ENCODE assay signal across 9 cellular contexts in genomic region chr18:39799010-39799409, GRCh38.
A peak's percentile ranks its signal among the peaks of the same experiment; 100 is the strongest.
DNase-seq lines count a peak whose midpoint lies in the region; ATAC-seq and TF ChIP-seq lines count a peak whose summit lies in the region.
"Had no signal": no experiment of that assay in that cellular context is flagged by ENCODE, and none has a peak within 500 bp of the region (broad histone marks: within the 10 kb centered on the region; RNA-seq: fewer than 3 reads in every experiment).

No MANE protein-coding gene starts in this region.

- TF ChIP-seq POLR2A in tibial nerve (IDR thresholded peaks at IDR 0.05): no peak

- H3K4me3 ChIP-seq in HAP-1 (peak overlapping the region; percentile 52), RWPE2 (ENCODE audit: severe bottlenecking) (peak overlapping the region; percentile 51), hepatocyte (peak overlapping the region; percentile 62), tibial nerve (no peak overlapping the region)

- no peaks in the 10 kb centered on the region for H4K20me1 ChIP-seq in hepatocyte (ENCODE audit: insufficient read depth, poor library complexity, severe bottlenecking)

- no peak overlapping the region for H3K27ac Mint-ChIP-seq in endothelial cell (ENCODE audit: unreplicated experiment)

- H3K27me3 Mint-ChIP-seq in endothelial cell (ENCODE audit: unreplicated experiment): no peaks in the 10 kb centered on the region

- TF ChIP-seq EP300 in tibial nerve (IDR thresholded peaks at IDR 0.05): no peak

- 28% methylated on average over 6 of the region's 9 CpGs for WGBS in hepatocyte (ENCODE audit: low lambda C conversion rate, missing lambda C conversion rate)
- WGBS in tibial nerve, 2 donors: 26 to 38% methylated on average over 9 of the region's 9 CpGs

- H3K36me3 ChIP-seq in HAP-1 (replicated peaks): 0 out of 2 replicates have a peak, but pooled peaks cover 3% of the 10 kb centered on the region
- H3K36me3 ChIP-seq in RWPE2 (ENCODE audit: low read depth): no peaks in the 10 kb centered on the region; the same call in 1 of the 2 replicates
- no peaks in the 10 kb centered on the region for H3K36me3 ChIP-seq in hepatocyte (replicated peaks; ENCODE audit: insufficient read depth, low read depth)
- no peaks in the 10 kb centered on the region for H3K36me3 ChIP-seq in tibial nerve

- TF ChIP-seq CTCF in RWPE2 (IDR thresholded peaks at IDR 0.05; ENCODE audit: poor library complexity, severe bottlenecking) (no peak), hepatocyte (IDR thresholded peaks at IDR 0.05; ENCODE audit: poor library complexity) (no peak), endothelial cell (IDR thresholded peaks at IDR 0.05; ENCODE audit: unreplicated experiment) (no peak), tibial nerve (IDR thresholded peaks at IDR 0.05) (no peak)

- no peaks in the 10 kb centered on the region for H3K9me2 ChIP-seq in hepatocyte (replicated peaks; ENCODE audit: insufficient read depth)

- H3K27ac ChIP-seq in RWPE2 (ENCODE audit: poor library complexity, severe bottlenecking) (peak overlapping the region; percentile 74), hepatocyte (no peak overlapping the region), tibial nerve (no peak overlapping the region)

- no peaks in the 10 kb centered on the region for H3K36me3 Mint-ChIP-seq in endothelial cell (ENCODE audit: low read depth, unreplicated experiment)

- H3K9me3 ChIP-seq in HAP-1: no peaks in the 10 kb centered on the region; the same call in 1 of the 2 replicates
- H3K9me3 ChIP-seq in RWPE2 (ENCODE audit: severe bottlenecking): peaks cover 2% of the 10 kb centered on the region
- H3K9me3 ChIP-seq in hepatocyte (ENCODE audit: low read depth): no peaks in the 10 kb centered on the region
- no peaks in the 10 kb centered on the region for H3K9me3 ChIP-seq in tibial nerve

- in situ Hi-C loops in HAP-1 (cut with MboI; ENCODE audit: low sequenced_read_pairs): no loop called here

- H3K4me1 ChIP-seq in HAP-1 (peaks cover 3% of the 10 kb centered on the region; the same call in 1 of the 2 replicates), RWPE2 (ENCODE audit: insufficient read depth, poor library complexity, severe bottlenecking) (peaks cover 20% of the 10 kb centered on the region), hepatocyte (ENCODE audit: insufficient read depth) (no peaks in the 10 kb centered on the region), tibial nerve (no peaks in the 10 kb centered on the region)

- no peaks in the 10 kb centered on the region for H3K4me1 Mint-ChIP-seq in endothelial cell (ENCODE audit: unreplicated experiment)

- H3K79me2 ChIP-seq in hepatocyte: peaks cover 4% of the 10 kb centered on the region

- no peaks in the 10 kb centered on the region for H3K9me3 Mint-ChIP-seq in endothelial cell (ENCODE audit: unreplicated experiment)

- DNase-seq in A172 (ENCODE audit: low spot score): peak; percentile 23
- peak in 1 of 2 experiments; percentile 41 for DNase-seq in HAP-1 (ENCODE audit: low spot score in 2 of 2)
- no peak for DNase-seq in RWPE2 (ENCODE audit: low spot score)
- DNase-seq in hepatocyte (ENCODE audit: low spot score): peak; percentile 5
- DNase-seq in stimulated activated naive CD4-positive, alpha-beta T cell treated with Interleukin-2 at 50 U/mL for 16 hours (lab: John Stamatoyannopoulos, UW): no peak
- no peak for DNase-seq in endothelial cell (ENCODE audit: low spot score)
- DNase-seq in tibial nerve (ENCODE audit: low spot score in 2 of 2): no peak
- DNase-seq: activated CD8-positive, alpha-beta memory T cell treated with anti-CD3 and anti-CD28 coated beads for 24 hours had no signal

- H3K4me3 Mint-ChIP-seq in endothelial cell (ENCODE audit: unreplicated experiment): no peak overlapping the region

- H3K27me3 ChIP-seq in HAP-1 (ENCODE audit: low read depth): no peaks in the 10 kb centered on the region
- H3K27me3 ChIP-seq in RWPE2 (ENCODE audit: insufficient read depth, poor library complexity, severe bottlenecking): no peaks in the 10 kb centered on the region
- H3K27me3 ChIP-seq in hepatocyte: no peaks in the 10 kb centered on the region
- no peaks in the 10 kb centered on the region for H3K27me3 ChIP-seq in tibial nerve

- H2AFZ ChIP-seq in hepatocyte: peak overlapping the region; percentile 50

- ATAC-seq in RWPE2 (ENCODE audit: low read depth) (peak; percentile 71), GM21515 (IDR thresholded peaks at IDR 0.05; ENCODE audit: unreplicated experiment) (no peak)

- H3K4me2 ChIP-seq in hepatocyte: peak overlapping the region; percentile 83

Comparison
In these comparisons a context has a peak if more than half of its experiments do, and no peak if none do; other contexts are left out.
1. DNase-seq: peak in A172 (single experiment) and hepatocyte (single experiment); none in RWPE2 (single experiment), stimulated activated naive CD4-positive, alpha-beta T cell treated with Interleukin-2 at 50 U/mL for 16 hours (single experiment), endothelial cell (single experiment) and tibial nerve (0 of 2).
2. H3K4me3 ChIP-seq: peak in HAP-1 (single experiment), RWPE2 (single experiment) and hepatocyte (single experiment); none in tibial nerve (0 of 4).